In genomic region chr3:13975686-13976085, GRCh38 we compare ENCODE assay signal across 24 cellular contexts.
DNase-seq lines count a peak whose midpoint lies in the region; ATAC-seq, FAIRE-seq and TF ChIP-seq lines count a peak whose summit lies in the region.
"Had no signal": no experiment of that assay in that cellular context is flagged by ENCODE, and none has a peak within 500 bp of the region (broad histone marks: within the 10 kb centered on the region; RNA-seq: fewer than 3 reads in every experiment).

No MANE protein-coding gene starts in this region.

- no peak overlapping the region for H2AK9ac ChIP-seq in IMR-90 (replicated peaks; ENCODE audit: low read depth, low read length, poor library complexity)

- no peak overlapping the region for H2BK20ac ChIP-seq in IMR-90 (ENCODE audit: low read depth, low read length)

- H3K14ac ChIP-seq in IMR-90 (replicated peaks; ENCODE audit: low read depth, low read length) = no peak overlapping the region

- no peaks in the 10 kb centered on the region for H4K20me1 ChIP-seq in IMR-90 (ENCODE audit: insufficient read depth, low read length)
- H4K20me1 ChIP-seq: BLaER1 treated with 17β-estradiol and CSF1 and Interleukin-3, amounts not matched to agents 10 nM and 100 nM had no signal

- no peak overlapping the region for H2BK120ac ChIP-seq in IMR-90 (ENCODE audit: low read depth, low read length)

- H3K4me2 ChIP-seq in A549 (no peak overlapping the region), IMR-90 (ENCODE audit: low read depth, low read length) (no peak overlapping the region)

- no peak overlapping the region for H3K56ac ChIP-seq in IMR-90 (ENCODE audit: extremely low read depth, insufficient read depth, low read length)

- BruUV-seq in IMR-90 (replicated peaks; lab: Mats Ljungman, UMichigan) = no TSS peak

- CTCF ChIA-PET in A549 (lab: Yijun Ruan, JAX) = interaction anchor here (1.0 kb wide), 1 partner anchor 228 kb away, joined by 3 read pairs; no protein-coding TSS in a partner anchor
- CTCF ChIA-PET in IMR-90 (lab: Yijun Ruan, JAX) = no interaction called here

- ATAC-seq in A549 (no peak), IMR-90 (ENCODE audit: low read depth) (no peak), HG03442 (IDR thresholded peaks at IDR 0.05; ENCODE audit: unreplicated experiment) (no peak), left lobe of liver (no peak)
- ATAC-seq: CD8-positive, alpha-beta T cell had no signal

- H3K27ac ChIP-seq in A549 (no peak overlapping the region), IMR-90 (ENCODE audit: insufficient read depth, low read length) (no peak overlapping the region)
- H3K27ac ChIP-seq: BLaER1 treated with 17β-estradiol and CSF1 and Interleukin-3, amounts not matched to agents 10 nM and 100 nM; C4-2B had no signal

- no peak overlapping the region for H3K23ac ChIP-seq in IMR-90 (ENCODE audit: low read depth, low read length)

- no peak for TF ChIP-seq RAD21 in A549 (conservative IDR thresholded peaks at IDR 0.05 in 1 of 2, IDR thresholded peaks at IDR 0.05 in 1 of 2)
- TF ChIP-seq RAD21 in IMR-90 (IDR thresholded peaks at IDR 0.05; ENCODE audit: low read length) = no peak

- FAIRE-seq in A549 (lab: Jason Lieb, UNC) = no peak
- FAIRE-seq: A204.1, D721Med, GM12878, GM12892, GM18507 had no signal

- H2AK5ac ChIP-seq in IMR-90 (ENCODE audit: low read depth, low read length) = no peak overlapping the region

- no peak for TF ChIP-seq POLR2A in A549 (IDR thresholded peaks at IDR 0.05; ENCODE audit: low read length)
- no peak for TF ChIP-seq POLR2A in IMR-90 (IDR thresholded peaks at IDR 0.05; ENCODE audit: low read depth, low read length)

- TF ChIP-seq EP300 in A549 (IDR thresholded peaks at IDR 0.05) = no peak

- TF ChIP-seq CTCF in A549 (IDR thresholded peaks at IDR 0.05) (no peak), IMR-90 (conservative IDR thresholded peaks at IDR 0.05; ENCODE audit: low read depth, low read length) (no peak)

- in situ Hi-C loops in IMR-90 (cut with MboI; ENCODE audit: low sequenced_read_pairs) = no loop called here

- no peaks in the 10 kb centered on the region for H3K79me1 ChIP-seq in IMR-90 (ENCODE audit: low read depth in 1 of 2, low read length in 2 of 2)

- 0% methylated on average over 2 of the region's 2 CpGs for WGBS in A549 (ENCODE audit: missing lambda C conversion rate)
- WGBS in IMR-90 (ENCODE audit: extremely low coverage in 2 of 2, insufficient read length in 1 of 2), 2 experiments = no CpG with 5 or more reads among the region's 2 CpGs

- no peaks in the 10 kb centered on the region for H3K9me1 ChIP-seq in IMR-90 (ENCODE audit: insufficient read depth, low read length)

- H4K5ac ChIP-seq in IMR-90 (ENCODE audit: low read depth, low read length) = no peak overlapping the region

- no peak overlapping the region for H2BK5ac ChIP-seq in IMR-90 (ENCODE audit: low read depth, low read length, poor library complexity, severe bottlenecking)

- H4K8ac ChIP-seq in IMR-90 (ENCODE audit: low read depth in 2 of 2, low read length in 2 of 2) = no peak overlapping the region

- H3K36me3 ChIP-seq in IMR-90 (ENCODE audit: control insufficient read depth, insufficient read depth, low read length) (no peaks in the 10 kb centered on the region), MG63 (no peaks in the 10 kb centered on the region)
- H3K36me3 ChIP-seq: BLaER1 treated with 17β-estradiol and CSF1 and Interleukin-3, amounts not matched to agents 10 nM and 100 nM had no signal

- H2BK15ac ChIP-seq in IMR-90 (ENCODE audit: low read depth, low read length) = no peak overlapping the region

- POLR2A ChIA-PET in A549 (lab: Yijun Ruan, JAX) = no interaction called here
- POLR2A ChIA-PET in IMR-90 (lab: Charles Lee; ENCODE audit: unreplicated experiment) = no interaction called here

- H3K4ac ChIP-seq in IMR-90 (ENCODE audit: low read depth, low read length) = no peak overlapping the region

- no peak overlapping the region for H3K18ac ChIP-seq in IMR-90 (ENCODE audit: low read depth, low read length)

- no peak for DNase-seq in A549 (ENCODE audit: low read depth in 1 of 2, low spot score in 1 of 2)
- no peak for DNase-seq in IMR-90
- peak; percentile 68 for DNase-seq in RPMI8226
- no peak for DNase-seq in MG63
- DNase-seq in left lobe of liver (ENCODE audit: low spot score) = no peak
- DNase-seq: 8988T; AML-193; Caco-2; Calu3; CD4-positive, alpha-beta T cell; CD8-positive, alpha-beta T cell; DMS53; DMS79; DND-41; EL; GDM1 had no signal

- intact Hi-C loops in IMR-90 (cut with micrococcal nuclease) = no loop called here

- H2AFZ ChIP-seq in IMR-90 (replicated peaks; ENCODE audit: low read length, poor library complexity) = no peak overlapping the region

- H3K9me3 ChIP-seq in A549 (peaks cover 14% of the 10 kb centered on the region), IMR-90 (ENCODE audit: control insufficient read depth, insufficient read depth, low read length) (peaks cover 6% of the 10 kb centered on the region; the same call in 1 of the 2 replicates), MG63 (no peaks in the 10 kb centered on the region)

- H3K27me3 ChIP-seq in IMR-90 (ENCODE audit: control insufficient read depth, insufficient read depth, low read length) (no peaks in the 10 kb centered on the region), MG63 (no peaks in the 10 kb centered on the region)
- H3K27me3 ChIP-seq: BLaER1 treated with 17β-estradiol and CSF1 and Interleukin-3, amounts not matched to agents 10 nM and 100 nM had no signal

- no peak overlapping the region for H3K4me3 ChIP-seq in A549
- no peak overlapping the region for H3K4me3 ChIP-seq in IMR-90 (ENCODE audit: insufficient read depth, low read depth, low read length)
- no peak overlapping the region for H3K4me3 ChIP-seq in MG63
- H3K4me3 ChIP-seq: BLaER1 treated with 17β-estradiol and CSF1 and Interleukin-3, amounts not matched to agents 10 nM and 100 nM; GM12878 had no signal

- no peaks in the 10 kb centered on the region for H3K4me1 ChIP-seq in A549
- H3K4me1 ChIP-seq in IMR-90 (ENCODE audit: control insufficient read depth, insufficient read depth, low read length) = no peaks in the 10 kb centered on the region
- H3K4me1 ChIP-seq: Caco-2 had no signal

- no peak overlapping the region for H3K9ac ChIP-seq in IMR-90 (ENCODE audit: low read depth, low read length)
- H3K9ac ChIP-seq: BLaER1 treated with 17β-estradiol and CSF1 and Interleukin-3, amounts not matched to agents 10 nM and 100 nM had no signal

- H4K91ac ChIP-seq in IMR-90 (ENCODE audit: insufficient read depth, low read depth, low read length) = no peak overlapping the region

- dilution Hi-C loops in IMR-90 (cut with HindIII; ENCODE audit: low sequenced_read_pairs, unreplicated experiment) = no loop called here

TF ChIP-seq in A549, 52 proteins besides CTCF, POLR2A, EP300 and RAD21:
- TF ChIP-seq MAZ (IDR thresholded peaks at IDR 0.05; ENCODE audit: borderline replicate concordance, low read depth, low read length) = no peak
- TF ChIP-seq MAFK (IDR thresholded peaks at IDR 0.05; ENCODE audit: partially characterized antibody) = peak; percentile 51
- no peak for TF ChIP-seq KDM5A (IDR thresholded peaks at IDR 0.05)
- no peak for TF ChIP-seq GATA3 (IDR thresholded peaks at IDR 0.05; ENCODE audit: borderline replicate concordance)
- TF ChIP-seq BHLHE40 (IDR thresholded peaks at IDR 0.05; ENCODE audit: low read depth, low read length) = no peak
- no peak for TF ChIP-seq ZSCAN20 (CRISPR knock-in tag; IDR thresholded peaks at IDR 0.05)

TF ChIP-seq in IMR-90, 13 proteins besides CTCF, POLR2A, EP300 and RAD21:
- TF ChIP-seq MAFK (IDR thresholded peaks at IDR 0.05; ENCODE audit: low read depth, low read length) (peak; percentile 19; the same call in 1 of the 2 replicates), NFE2L2 (IDR thresholded peaks at IDR 0.05; ENCODE audit: low read depth, low read length) (no peak)
